In the genomic region with DNA sequence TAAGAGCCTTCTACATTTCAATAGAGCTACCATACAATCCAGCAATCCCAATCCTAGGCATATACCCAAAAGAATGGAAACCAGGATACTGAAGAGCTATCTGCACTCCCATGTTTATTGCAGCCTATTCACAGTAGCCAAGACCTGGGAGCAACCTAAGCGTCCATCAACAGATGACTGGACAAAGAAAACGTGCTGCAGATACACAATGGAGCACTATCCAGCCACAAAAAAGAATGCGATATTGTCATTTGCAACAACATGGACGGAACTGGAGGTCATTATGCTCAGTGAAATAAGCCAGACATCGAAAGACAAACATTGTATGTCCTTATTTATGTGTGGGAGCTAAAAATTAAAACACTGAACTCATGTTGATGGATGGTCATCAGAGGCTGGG, we compare ENCODE assay signal across 38 cellular contexts.
"Had no signal": no experiment of that assay in that cellular context is flagged by ENCODE, and none has a peak within 500 bp of the region (broad histone marks: within the 10 kb centered on the region; RNA-seq: fewer than 3 reads in every experiment).

No MANE protein-coding gene starts in this region.

- H3K27ac Mint-ChIP-seq: activated CD8-positive, alpha-beta T cell treated with anti-CD3 and anti-CD28 coated beads for 36 hours; activated naive CD8-positive, alpha-beta T cell treated with anti-CD3 and anti-CD28 coated beads for 36 hours; activated T-cell treated with anti-CD3 and anti-CD28 coated beads, Interleukin-2, amount 50 U/mL, for 72 hours; activated T-helper 17 cell treated with anti-CD3 and anti-CD28 coated beads, Interleukin-2, amount 50 U/mL, for 72 hours; IgD-negative memory B cell had no signal

- H3K9me3 Mint-ChIP-seq: activated CD8-positive, alpha-beta T cell treated with anti-CD3 and anti-CD28 coated beads for 36 hours; activated naive CD8-positive, alpha-beta T cell treated with anti-CD3 and anti-CD28 coated beads for 36 hours; activated T-cell treated with anti-CD3 and anti-CD28 coated beads, Interleukin-2, amount 50 U/mL, for 72 hours; activated T-helper 17 cell treated with anti-CD3 and anti-CD28 coated beads, Interleukin-2, amount 50 U/mL, for 72 hours; IgD-negative memory B cell had no signal

- H3K4me3 ChIP-seq: ascending aorta, cardiac muscle cell, MG63, Peyer's patch had no signal

- H3K4me3 Mint-ChIP-seq: activated CD8-positive, alpha-beta T cell treated with anti-CD3 and anti-CD28 coated beads for 36 hours; activated naive CD8-positive, alpha-beta T cell treated with anti-CD3 and anti-CD28 coated beads for 36 hours; activated T-cell treated with anti-CD3 and anti-CD28 coated beads, Interleukin-2, amount 50 U/mL, for 72 hours; activated T-helper 17 cell treated with anti-CD3 and anti-CD28 coated beads, Interleukin-2, amount 50 U/mL, for 72 hours; IgD-negative memory B cell had no signal

- H3K27ac ChIP-seq: ascending aorta, cardiac muscle cell, Peyer's patch, WERI-Rb-1 had no signal

- ATAC-seq: activated CD8-positive, alpha-beta T cell treated with anti-CD3 and anti-CD28 coated beads for 36 hours; activated T-cell treated with anti-CD3 and anti-CD28 coated beads, Interleukin-2, amount 50 U/mL, for 72 hours; activated T-helper 17 cell treated with anti-CD3 and anti-CD28 coated beads, Interleukin-2, amount 50 U/mL, for 72 hours; PC-3; Right ventricle myocardium inferior; SK-N-SH treated with all-trans-retinoic acid at 6 μM for 48 hours had no signal

- H3K27me3 ChIP-seq: ascending aorta, cardiac muscle cell, MG63, Peyer's patch had no signal

- H3K36me3 Mint-ChIP-seq: activated naive CD8-positive, alpha-beta T cell treated with anti-CD3 and anti-CD28 coated beads for 36 hours; IgD-negative memory B cell had no signal

- H3K27me3 Mint-ChIP-seq: activated CD8-positive, alpha-beta T cell treated with anti-CD3 and anti-CD28 coated beads for 36 hours; activated naive CD8-positive, alpha-beta T cell treated with anti-CD3 and anti-CD28 coated beads for 36 hours; activated T-helper 17 cell treated with anti-CD3 and anti-CD28 coated beads, Interleukin-2, amount 50 U/mL, for 72 hours; IgD-negative memory B cell had no signal

- DNase-seq: activated CD4-positive, alpha-beta T cell treated with anti-CD3 and anti-CD28 coated beads for 1 hour; activated CD4-positive, alpha-beta T cell treated with anti-CD3 and anti-CD28 coated beads for 48 hours; activated CD4-positive, alpha-beta T cell treated with anti-CD3 and anti-CD28 coated beads, Interleukin-2, amount 50 U/mL, for 4 hours; activated CD4-positive, CD25-positive, alpha-beta regulatory T cell; activated CD8-positive, alpha-beta T cell treated with anti-CD3 and anti-CD28 coated beads for 36 hours; activated effector memory CD4-positive, alpha-beta T cell treated with anti-CD3 and anti-CD28 coated beads, Interleukin-2, amount 50 U/mL, for 16 hours; activated naive CD4-positive, alpha-beta T cell; activated naive CD4-positive, alpha-beta T cell treated with anti-CD3 and anti-CD28 coated beads, Interleukin-2, amount 50 U/mL, for 16 hours; activated naive CD8-positive, alpha-beta T cell treated with anti-CD3 and anti-CD28 coated beads for 36 hours; activated T-cell treated with anti-CD3 and anti-CD28 coated beads, Interleukin-2, amount 50 U/mL, for 1 hour; activated T-cell treated with anti-CD3 and anti-CD28 coated beads, Interleukin-2, amount 50 U/mL, for 72 hours; amniotic stem cell; Karpas-422; KBM-7; MG63; NCI-H1048; NCI-H1105 treated with DMSO at 0.1 percent for 48 hours; NCI-H1436; NCI-H1694; NCI-H1930; NCI-H345; NCI-H524 treated with DMSO at 0.1 percent for 48 hours; NCI-H748 treated with DMSO at 0.1 percent for 48 hours; NK-92 treated with Interleukin-12 subunit alpha and Interleukin-12 subunit beta, amount 100 ng/mL, for 24 hours; PC-3; Peyer's patch; RPMI8226; SIG-M5; T-helper 1 cell; T-helper 2 cell; T-helper 9 cell; WERI-Rb-1 had no signal
